Comparison of ENCODE assay signal across 16 cellular contexts in the genomic region with DNA sequence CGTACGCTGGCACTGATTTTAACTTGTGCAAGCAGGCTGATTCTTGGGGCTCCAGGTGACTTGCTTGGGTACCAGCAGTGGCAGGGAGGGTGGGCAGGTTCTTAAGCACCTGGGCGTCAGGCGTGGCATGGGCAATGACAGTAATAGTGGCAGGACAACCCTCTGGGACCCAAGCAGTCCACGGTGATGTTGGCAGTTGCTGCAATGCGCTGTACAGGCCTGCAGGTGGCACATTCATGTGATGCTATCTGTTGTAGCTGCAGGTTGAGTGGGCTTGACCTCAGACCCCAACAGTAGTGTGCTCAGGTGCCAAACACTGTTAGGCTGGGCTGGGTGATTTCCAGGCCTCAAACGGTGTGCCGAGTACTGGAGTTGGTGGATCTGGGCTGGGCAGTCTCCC. TPM values are rescaled to one million over a fixed set of nuclear protein-coding genes. Genes with fewer than 3 reads are reported as not detected.
A peak's percentile ranks its signal among the peaks of the same experiment; 100 is the strongest.
DNase-seq lines count a peak whose midpoint lies in the region; ATAC-seq, FAIRE-seq and TF ChIP-seq lines count a peak whose summit lies in the region.
"Had no signal": no experiment of that assay in that cellular context is flagged by ENCODE, and none has a peak within 500 bp of the region (broad histone marks: within the 10 kb centered on the region; RNA-seq: fewer than 3 reads in every experiment).

No MANE protein-coding gene starts in this region.

- no peak overlapping the region for H3K9ac ChIP-seq in KMS-11
- no peak overlapping the region for H3K9ac ChIP-seq in mesendoderm (ENCODE audit: low read length)

- H3K79me1 ChIP-seq in mesendoderm (ENCODE audit: low read length), result no peaks in the 10 kb centered on the region

- H3K4ac ChIP-seq in mesendoderm (ENCODE audit: low read depth, low read length), result no peak overlapping the region

- H3K9me3 ChIP-seq in left lung, result peaks cover 0 to 23% of the 10 kb centered on the region in 2 donors

- no peak overlapping the region for H3K18ac ChIP-seq in mesendoderm (ENCODE audit: low read length)

- H2AFZ ChIP-seq in KMS-11 (ENCODE audit: low read depth), result no peak overlapping the region

- no peak overlapping the region for H4K5ac ChIP-seq in mesendoderm (ENCODE audit: low read length)

- H3K4me2 ChIP-seq in KMS-11 (no peak overlapping the region), mesendoderm (ENCODE audit: low read length) (no peak overlapping the region)

- H3K36me3 ChIP-seq in GM06990 (ENCODE audit: control insufficient read depth, insufficient read depth, low read length) (no peaks in the 10 kb centered on the region), KMS-11 (ENCODE audit: insufficient read depth) (no peaks in the 10 kb centered on the region), bronchial epithelial cell (ENCODE audit: control insufficient read depth, insufficient read depth, low read length) (no peaks in the 10 kb centered on the region), mesendoderm (ENCODE audit: control insufficient read depth, insufficient read depth, low read length) (no peaks in the 10 kb centered on the region), left lung (no peaks in the 10 kb centered on the region)
- H3K36me3 ChIP-seq: right atrium auricular region had no signal

- H2BK5ac ChIP-seq in mesendoderm (ENCODE audit: low read length), result no peak overlapping the region

- TF ChIP-seq CTCF in GM06990 (IDR thresholded peaks at IDR 0.05; ENCODE audit: insufficient read depth, low read length, poor library complexity, severe bottlenecking) (peak; percentile 39), KMS-11 (conservative IDR thresholded peaks at IDR 0.05; ENCODE audit: low read depth, low read length) (peak; percentile 68), bronchial epithelial cell (IDR thresholded peaks at IDR 0.05; ENCODE audit: insufficient read depth, low read length, severe bottlenecking) (peak; percentile 38), left lung (IDR thresholded peaks at IDR 0.05) (no peak)

- no peak overlapping the region for H2BK15ac ChIP-seq in mesendoderm (replicated peaks; ENCODE audit: low read depth)

- TF ChIP-seq POLR2A in erythroblast (IDR thresholded peaks at IDR 0.05; ENCODE audit: low read length), result no peak

- H3K79me2 ChIP-seq in KMS-11 (ENCODE audit: insufficient read depth, low read depth) (no peaks in the 10 kb centered on the region), mesendoderm (ENCODE audit: control insufficient read depth, insufficient read depth, low read length) (no peaks in the 10 kb centered on the region)

- no peaks in the 10 kb centered on the region for H3K27me3 ChIP-seq in GM06990 (replicated peaks; ENCODE audit: control insufficient read depth, insufficient read depth, low read length)
- H3K27me3 ChIP-seq in KMS-11 (ENCODE audit: insufficient read depth, low read depth), result no peaks in the 10 kb centered on the region
- H3K27me3 ChIP-seq in bronchial epithelial cell (ENCODE audit: control insufficient read depth, insufficient read depth, low read length), result no peaks in the 10 kb centered on the region
- H3K27me3 ChIP-seq in mesendoderm (ENCODE audit: insufficient read depth, low read length, poor library complexity), result no peaks in the 10 kb centered on the region
- no peaks in the 10 kb centered on the region for H3K27me3 ChIP-seq in left lung
- H3K27me3 ChIP-seq: right atrium auricular region had no signal

- H4K8ac ChIP-seq in mesendoderm (ENCODE audit: low read depth, low read length), result no peak overlapping the region

- H3K27ac ChIP-seq in KMS-11 (no peak overlapping the region), mesendoderm (ENCODE audit: low read depth, low read length) (no peak overlapping the region), left lung (no peak overlapping the region)
- H3K27ac ChIP-seq: right atrium auricular region had no signal

- no peak overlapping the region for H3K23ac ChIP-seq in mesendoderm (ENCODE audit: low read length)

- H2AK5ac ChIP-seq in mesendoderm (ENCODE audit: low read length), result no peak overlapping the region

- H4K20me1 ChIP-seq in KMS-11 (ENCODE audit: insufficient read depth), result no peaks in the 10 kb centered on the region

- H3K4me3 ChIP-seq in GM06990 (replicated peaks; ENCODE audit: low read depth, low read length) (no peak overlapping the region), KMS-11 (IDR thresholded peaks at IDR 0.05; ENCODE audit: insufficient read depth, low read depth, low read length) (no peak overlapping the region), bronchial epithelial cell (ENCODE audit: low read depth, low read length) (no peak overlapping the region), mesendoderm (ENCODE audit: low read length) (no peak overlapping the region), left lung (no peak overlapping the region)
- H3K4me3 ChIP-seq: right atrium auricular region had no signal

- intact Hi-C loops in left lung (cut with DNase I), result no loop called here

- H3K4me1 ChIP-seq in KMS-11 (ENCODE audit: low read depth, poor library complexity, severe bottlenecking), result no peaks in the 10 kb centered on the region
- no peaks in the 10 kb centered on the region for H3K4me1 ChIP-seq in mesendoderm (ENCODE audit: control insufficient read depth, low read depth, low read length)
- no peaks in the 10 kb centered on the region for H3K4me1 ChIP-seq in left lung
- H3K4me1 ChIP-seq: right atrium auricular region had no signal

- H3K56ac ChIP-seq in mesendoderm (ENCODE audit: low read length), result no peak overlapping the region

- H2BK120ac ChIP-seq in mesendoderm (ENCODE audit: low read depth, low read length), result no peak overlapping the region

- no peak for ATAC-seq in HG03571 (IDR thresholded peaks at IDR 0.05; ENCODE audit: unreplicated experiment)
- ATAC-seq in left lung, result no peak
- ATAC-seq: left ventricle myocardium superior, natural killer cell had no signal

- no CpG with 5 or more reads among the region's 8 CpGs for WGBS in mesendoderm (ENCODE audit: extremely low coverage, insufficient coverage, low lambda C conversion rate)

- no peak for FAIRE-seq in bronchial epithelial cell (lab: Jason Lieb, UNC)
- FAIRE-seq: astrocyte had no signal

- DNase-seq in GM06990 (ENCODE audit: extremely low read depth, insufficient read length) (no peak), bronchial epithelial cell (ENCODE audit: low read depth) (no peak), mesendoderm (peak; percentile 42), erythroblast (lab: John Stamatoyannopoulos, UW) (no peak), cerebellar cortex (ENCODE audit: low spot score) (no peak), left lung (no peak)
- DNase-seq: activated effector memory CD4-positive, alpha-beta T cell treated with anti-CD3 and anti-CD28 coated beads, Interleukin-2, amount 50 U/mL, for 16 hours; effector CD8-positive, alpha-beta T cell; left ventricle myocardium superior; natural killer cell; SHP77 had no signal

RNA-seq across cellular contexts. Expression of a gene that starts 10.2 kb away (rescaled TPM):
- total RNA-seq in bronchial epithelial cell, result not detected in 2 replicates
- not detected for polyA plus RNA-seq in mesendoderm (2013, experiment 1 of 2)
- not detected for polyA plus RNA-seq in mesendoderm (2013, experiment 2 of 2)
- not detected for total RNA-seq in left lung
- total RNA-seq: astrocyte, left ventricle myocardium superior, natural killer cell, NCI-H460, right atrium auricular region had no signal

RNA-seq across cellular contexts. Expression of a gene that starts 17.7 kb away (rescaled TPM):
- total RNA-seq in bronchial epithelial cell (not detected in 2 replicates), left lung (not detected)
- polyA plus RNA-seq in mesendoderm (2013, experiment 1 of 2), result not detected
- not detected for polyA plus RNA-seq in mesendoderm (2013, experiment 2 of 2)
- total RNA-seq: astrocyte, left ventricle myocardium superior, natural killer cell, right atrium auricular region had no signal

Comparison
In these comparisons a context has a peak if more than half of its experiments do, and no peak if none do; other contexts are left out.
1. CTCF ChIP-seq: peak in GM06990 (single experiment), KMS-11 (single experiment) and bronchial epithelial cell (single experiment); none in left lung (0 of 2).